ENCODE assay signal across 21 cellular contexts in genomic region chr10:51651063-51651462, GRCh38. TPM values are rescaled to one million over a fixed set of nuclear protein-coding genes. Genes with fewer than 3 reads are reported as not detected.
A peak's percentile ranks its signal among the peaks of the same experiment; 100 is the strongest.
DNase-seq lines count a peak whose midpoint lies in the region; ATAC-seq and TF ChIP-seq lines count a peak whose summit lies in the region.
"Had no signal": no experiment of that assay in that cellular context is flagged by ENCODE, and none has a peak within 500 bp of the region (broad histone marks: within the 10 kb centered on the region; RNA-seq: fewer than 3 reads in every experiment).

No MANE protein-coding gene starts in this region.

- H3K4me3 Mint-ChIP-seq in HFFc6 (no peak overlapping the region), WTC11 (no peak overlapping the region)
- H3K4me3 Mint-ChIP-seq in natural killer cell treated with Interleukin-12 subunit alpha and Interleukin-12 subunit beta and Interleukin-15 and Interleukin-18, amount 100 ng/mL, for 72 hours, result no peak overlapping the region
- H3K4me3 Mint-ChIP-seq: activated CD4-positive, alpha-beta memory T cell treated with anti-CD3 and anti-CD28 coated beads, Interleukin-2, amount 10 ng/mL, durations not matched to agents 7 days and 5 days; activated naive CD8-positive, alpha-beta T cell; CD4-positive, alpha-beta memory T cell; central memory CD8-positive, alpha-beta T cell; T-helper 17 cell had no signal

- H3K4me1 Mint-ChIP-seq in HFFc6 (ENCODE audit: low read depth) (peaks cover 23% of the 10 kb centered on the region; the same call in 1 of the 2 replicates), WTC11 (peaks cover 2% of the 10 kb centered on the region)
- H3K4me1 Mint-ChIP-seq in natural killer cell treated with Interleukin-12 subunit alpha and Interleukin-12 subunit beta and Interleukin-15 and Interleukin-18, amount 100 ng/mL, for 72 hours (ENCODE audit: low read depth in 2 of 2), result no peaks in the 10 kb centered on the region
- H3K4me1 Mint-ChIP-seq: activated CD4-positive, alpha-beta memory T cell treated with anti-CD3 and anti-CD28 coated beads, Interleukin-2, amount 10 ng/mL, durations not matched to agents 7 days and 5 days; CD4-positive, alpha-beta memory T cell; central memory CD8-positive, alpha-beta T cell; T-helper 17 cell had no signal

- DNase-seq in HFFc6 (peak; percentile 4), WTC11 (ENCODE audit: low spot score) (no peak), fibroblast of mammary gland (ENCODE audit: low read depth) (peak; percentile 59), NCI-H2081 (lab: John Stamatoyannopoulos, UW) (no peak), T-helper 1 cell (no peak)
- DNase-seq in activated effector memory CD4-positive, alpha-beta T cell treated with Interleukin-2 at 50 U/mL for 16 hours, result no peak
- DNase-seq in natural killer cell treated with Interleukin-12 subunit alpha and Interleukin-12 subunit beta and Interleukin-15 and Interleukin-18, amount 100 ng/mL, for 72 hours (ENCODE audit: low spot score), result no peak
- DNase-seq: activated CD4-positive, alpha-beta memory T cell treated with anti-CD3 and anti-CD28 coated beads, Interleukin-2, amount 10 ng/mL, durations not matched to agents 7 days and 5 days; activated CD4-positive, alpha-beta T cell treated with anti-CD3 and anti-CD28 coated beads for 1 hour; AML-193; CD4-positive, alpha-beta memory T cell; MG63; NCI-H2029 treated with DMSO at 0.1 percent for 48 hours; NCI-H2227 treated with DMSO at 0.1 percent for 48 hours; right lobe of liver; stimulated activated CD4-positive, alpha-beta T cell treated with anti-CD3 and anti-CD28 coated beads, Interleukin-2, amount 100 ng/mL, for 48 hours; T-helper 17 cell had no signal

- H3K27ac Mint-ChIP-seq in HFFc6, result no peak overlapping the region
- H3K27ac Mint-ChIP-seq in WTC11, result peak overlapping the region; percentile 67
- H3K27ac Mint-ChIP-seq in natural killer cell treated with Interleukin-12 subunit alpha and Interleukin-12 subunit beta and Interleukin-15 and Interleukin-18, amount 100 ng/mL, for 72 hours, result no peak overlapping the region
- H3K27ac Mint-ChIP-seq: activated CD4-positive, alpha-beta memory T cell treated with anti-CD3 and anti-CD28 coated beads, Interleukin-2, amount 10 ng/mL, durations not matched to agents 7 days and 5 days; activated naive CD8-positive, alpha-beta T cell; CD4-positive, alpha-beta memory T cell; progenitor cell of endocrine pancreas; T-helper 17 cell had no signal

- no peak for TF ChIP-seq CTCF in HFFc6 (IDR thresholded peaks at IDR 0.05)
- TF ChIP-seq CTCF in WTC11 (IDR thresholded peaks at IDR 0.05), result no peak
- no peak for TF ChIP-seq CTCF in fibroblast of mammary gland (conservative IDR thresholded peaks at IDR 0.05; ENCODE audit: control insufficient read depth, insufficient read depth, low read depth, low read length)

- no peaks in the 10 kb centered on the region; the same call in 1 of the 2 replicates for H3K27me3 Mint-ChIP-seq in HFFc6 (ENCODE audit: insufficient read depth)
- no peaks in the 10 kb centered on the region for H3K27me3 Mint-ChIP-seq in WTC11 (ENCODE audit: low read depth)
- peaks cover 0 to 2% of the 10 kb centered on the region in 2 donors for H3K27me3 Mint-ChIP-seq in natural killer cell treated with Interleukin-12 subunit alpha and Interleukin-12 subunit beta and Interleukin-15 and Interleukin-18, amount 100 ng/mL, for 72 hours
- H3K27me3 Mint-ChIP-seq: activated CD4-positive, alpha-beta memory T cell treated with anti-CD3 and anti-CD28 coated beads, Interleukin-2, amount 10 ng/mL, durations not matched to agents 7 days and 5 days; CD4-positive, alpha-beta memory T cell; progenitor cell of endocrine pancreas had no signal

- CTCF ChIA-PET in WTC11 (lab: Charles Lee), result no interaction called here

- POLR2A ChIA-PET in WTC11 (lab: Charles Lee), result no interaction called here

- H3K36me3 Mint-ChIP-seq in HFFc6 (ENCODE audit: low read depth) (no peaks in the 10 kb centered on the region), WTC11 (no peaks in the 10 kb centered on the region)
- no peaks in the 10 kb centered on the region for H3K36me3 Mint-ChIP-seq in natural killer cell treated with Interleukin-12 subunit alpha and Interleukin-12 subunit beta and Interleukin-15 and Interleukin-18, amount 100 ng/mL, for 72 hours
- H3K36me3 Mint-ChIP-seq: activated naive CD8-positive, alpha-beta T cell; CD4-positive, alpha-beta memory T cell had no signal

- H3K4me3 ChIP-seq in fibroblast of mammary gland (ENCODE audit: control insufficient read depth, low read depth, low read length), result no peak overlapping the region
- H3K4me3 ChIP-seq: lung, MG63, right lobe of liver had no signal

- ATAC-seq in WTC11, result no peak
- no peak for ATAC-seq in natural killer cell treated with Interleukin-12 subunit alpha and Interleukin-12 subunit beta and Interleukin-15 and Interleukin-18, amount 100 ng/mL, for 72 hours
- ATAC-seq: right lobe of liver, T-helper 17 cell had no signal

- H3K9me3 Mint-ChIP-seq in HFFc6, result no peaks in the 10 kb centered on the region
- no peaks in the 10 kb centered on the region for H3K9me3 Mint-ChIP-seq in WTC11
- H3K9me3 Mint-ChIP-seq in natural killer cell treated with Interleukin-12 subunit alpha and Interleukin-12 subunit beta and Interleukin-15 and Interleukin-18, amount 100 ng/mL, for 72 hours, result no peaks in the 10 kb centered on the region
- H3K9me3 Mint-ChIP-seq: activated CD4-positive, alpha-beta memory T cell treated with anti-CD3 and anti-CD28 coated beads, Interleukin-2, amount 10 ng/mL, durations not matched to agents 7 days and 5 days; CD4-positive, alpha-beta memory T cell; central memory CD8-positive, alpha-beta T cell had no signal

TF ChIP-seq in WTC11, 78 proteins besides CTCF, POLR2A, EP300 and RAD21:
- TF ChIP-seq ZNF532 (CRISPR knock-in tag; IDR thresholded peaks at IDR 0.05; ENCODE audit: borderline replicate concordance) (no peak), HMGA2 (CRISPR knock-in tag; IDR thresholded peaks at IDR 0.05) (no peak), RORB (CRISPR knock-in tag; IDR thresholded peaks at IDR 0.05) (no peak), ZNF232 (CRISPR knock-in tag; IDR thresholded peaks at IDR 0.05) (no peak), ERG (CRISPR knock-in tag; IDR thresholded peaks at IDR 0.05) (no peak), ATF2 (CRISPR knock-in tag; IDR thresholded peaks at IDR 0.05; ENCODE audit: borderline replicate concordance, low read depth) (no peak), NR3C1 (CRISPR knock-in tag; conservative IDR thresholded peaks at IDR 0.05; ENCODE audit: low read depth) (no peak)

RNA-seq across cellular contexts. Expression of gene CSTF2T, which starts 48.3 kb away (rescaled TPM):
- 10 to 100 TPM; 12.4 to 15.8 (median 15.6) TPM for total RNA-seq in HFFc6 (2021; fragmentation: NEBNext Ultra II Directional; extraction: Animal tissue kit (Norgen Biotek cat#: 25700))
- total RNA-seq in WTC11 (2021), result 26.0 to 27.5 TPM (median 26.6 TPM) in 3 replicates
- 10 to 100 TPM; 35.4 to 44.1 TPM for total RNA-seq in natural killer cell treated with Interleukin-12 subunit alpha and Interleukin-12 subunit beta and Interleukin-15 and Interleukin-18, amount 100 ng/mL, for 72 hours

Comparison
In these comparisons a context has a peak if more than half of its experiments do, and no peak if none do; other contexts are left out.
1. DNase-seq: peak in HFFc6 (single experiment) and fibroblast of mammary gland (single experiment); none in WTC11 (single experiment), NCI-H2081 (0 of 2), activated effector memory CD4-positive, alpha-beta T cell treated with Interleukin-2 at 50 U/mL for 16 hours (single experiment), T-helper 1 cell (0 of 5) and natural killer cell treated with Interleukin-12 subunit alpha and Interleukin-12 subunit beta and Interleukin-15 and Interleukin-18, amount 100 ng/mL, for 72 hours (single experiment).